ENCODE assay signal across 18 cellular contexts in the genomic region with DNA sequence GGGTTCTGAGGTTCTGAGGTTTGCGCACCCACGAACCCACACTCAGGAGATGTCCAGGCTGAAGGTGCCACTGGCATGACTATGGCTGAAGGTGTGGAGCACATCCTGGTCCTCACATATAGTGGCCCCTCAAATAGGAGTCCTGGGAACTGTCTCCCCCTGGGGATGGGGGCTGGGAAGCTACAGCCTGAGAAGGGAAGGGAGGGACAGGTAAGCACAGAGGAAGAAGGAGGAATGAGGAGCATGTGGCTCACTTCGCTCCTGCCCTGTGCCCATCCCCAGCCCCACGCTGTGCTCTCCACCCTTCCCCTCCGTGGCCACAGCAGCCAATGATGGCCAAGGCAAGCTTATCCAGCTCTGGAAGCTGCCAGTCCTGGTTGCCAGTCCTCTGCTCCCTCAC.
"Had no signal": no experiment of that assay in that cellular context is flagged by ENCODE, and none has a peak within 500 bp of the region (broad histone marks: within the 10 kb centered on the region; RNA-seq: fewer than 3 reads in every experiment).

No MANE protein-coding gene starts in this region.

- H3K9me3 Mint-ChIP-seq: mesothelial cell of epicardium; natural killer cell treated with Interleukin-12 subunit alpha and Interleukin-12 subunit beta and Interleukin-15 and Interleukin-18, amount 100 ng/mL, for 72 hours; neural progenitor cell; type B pancreatic cell had no signal

- H3K4me3 Mint-ChIP-seq: mesothelial cell of epicardium; natural killer cell treated with Interleukin-12 subunit alpha and Interleukin-12 subunit beta and Interleukin-15 and Interleukin-18, amount 100 ng/mL, for 72 hours; neural progenitor cell; type B pancreatic cell had no signal

- H3K27ac Mint-ChIP-seq: mesothelial cell of epicardium; natural killer cell treated with Interleukin-12 subunit alpha and Interleukin-12 subunit beta and Interleukin-15 and Interleukin-18, amount 100 ng/mL, for 72 hours; neural progenitor cell; progenitor cell of endocrine pancreas; type B pancreatic cell had no signal

- H3K9ac ChIP-seq: neural progenitor cell had no signal

- H3K4me3 ChIP-seq: colonic mucosa, neural progenitor cell, pancreas, suprapubic skin, thyroid gland had no signal

- H3K36me3 ChIP-seq: colonic mucosa, neural progenitor cell, pancreas, suprapubic skin, thyroid gland had no signal

- ATAC-seq: foreskin keratinocyte, left lobe of liver, pancreas, right cardiac atrium had no signal

- H3K27me3 ChIP-seq: thyroid gland had no signal

- DNase-seq: colonic mucosa; erythroblast; foreskin keratinocyte; kidney glomerular epithelial cell; occipital lobe; pancreas; right cardiac atrium; small intestine; stimulated activated CD4-positive, alpha-beta T cell treated with anti-CD3 and anti-CD28 coated beads, Interleukin-2, amount 100 ng/mL, for 48 hours; stimulated activated naive CD4-positive, alpha-beta T cell treated with Interleukin-2 at 50 U/mL for 16 hours; thyroid gland had no signal

- H3K4me1 ChIP-seq: colonic mucosa, foreskin keratinocyte, pancreas, thyroid gland had no signal

- H3K36me3 Mint-ChIP-seq: mesothelial cell of epicardium; natural killer cell treated with Interleukin-12 subunit alpha and Interleukin-12 subunit beta and Interleukin-15 and Interleukin-18, amount 100 ng/mL, for 72 hours; neural progenitor cell; type B pancreatic cell had no signal

- H3K9me3 ChIP-seq: colonic mucosa, pancreas, suprapubic skin, thyroid gland had no signal

- H3K27ac ChIP-seq: colonic mucosa, foreskin keratinocyte, neural progenitor cell, pancreas, suprapubic skin, thyroid gland had no signal
